Comparison of ENCODE assay signal across 26 cellular contexts in the genomic region with DNA sequence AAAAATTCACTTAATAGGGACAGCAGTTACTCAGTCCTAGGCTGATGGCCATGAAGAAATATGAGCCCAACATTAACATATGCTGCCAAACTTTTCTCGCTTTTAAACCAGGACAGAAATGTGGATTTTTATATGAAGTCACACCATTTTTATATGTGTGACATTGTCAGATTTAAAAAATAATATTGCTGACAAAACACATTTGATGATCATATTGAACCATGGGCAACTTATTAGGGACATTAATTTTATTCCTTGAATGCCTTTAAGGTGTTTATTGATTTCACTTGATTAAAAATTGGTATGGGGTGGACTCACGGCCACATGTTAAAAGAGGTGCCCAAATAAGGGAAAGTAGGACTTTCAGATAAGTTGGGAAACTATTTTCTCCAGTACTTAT. TPM values are rescaled to one million over a fixed set of nuclear protein-coding genes. Genes with fewer than 3 reads are reported as not detected.
DNase-seq lines count a peak whose midpoint lies in the region; ATAC-seq, FAIRE-seq and TF ChIP-seq lines count a peak whose summit lies in the region.
"Had no signal": no experiment of that assay in that cellular context is flagged by ENCODE, and none has a peak within 500 bp of the region (broad histone marks: within the 10 kb centered on the region; RNA-seq: fewer than 3 reads in every experiment).

No MANE protein-coding gene starts in this region.

- CTCF ChIA-PET in HepG2 (lab: Yijun Ruan, JAX; ENCODE audit: low intra/inter-chr PET ratio, low total read pairs) (no interaction called here), K562 (lab: Yijun Ruan, JAX; ENCODE audit: low intra/inter-chr PET ratio) (no interaction called here)

- no peak for TF ChIP-seq CTCF in HepG2 (CRISPR knock-in tag; IDR thresholded peaks at IDR 0.05)
- TF ChIP-seq CTCF in right lobe of liver (IDR thresholded peaks at IDR 0.05), result no peak
- TF ChIP-seq CTCF in K562 (IDR thresholded peaks at IDR 0.05 in 2 of 3, conservative IDR thresholded peaks at IDR 0.05 in 1 of 3; ENCODE audit: insufficient read depth in 2 of 3, low read depth in 1 of 3, low read length in 3 of 3), result no peak

- H3K9ac ChIP-seq in HepG2 (ENCODE audit: insufficient read depth, low read depth, low read length) (no peak overlapping the region), K562 (ENCODE audit: insufficient read depth in 1 of 2, low read depth in 2 of 2, low read length in 2 of 2) (no peak overlapping the region)
- H3K9ac ChIP-seq: BLaER1 had no signal

- H3K4me2 ChIP-seq in HepG2 (ENCODE audit: low read depth, low read length) (no peak overlapping the region), K562 (ENCODE audit: insufficient read depth, low read length) (no peak overlapping the region)
- H3K4me2 ChIP-seq: BLaER1 had no signal

- POLR2A ChIA-PET in HepG2 (lab: Yijun Ruan, JAX) (no interaction called here), K562 (lab: Yijun Ruan, JAX) (no interaction called here)

- H3K27me3 ChIP-seq in HepG2 (ENCODE audit: control insufficient read depth in 1 of 2, insufficient read depth in 2 of 2, low read length in 2 of 2) (no peaks in the 10 kb centered on the region), right lobe of liver (no peaks in the 10 kb centered on the region), K562 (ENCODE audit: control insufficient read depth in 2 of 2, insufficient read depth in 2 of 2, low read length in 2 of 2) (no peaks in the 10 kb centered on the region), MG63 (no peaks in the 10 kb centered on the region)
- H3K27me3 ChIP-seq: BE2C, BLaER1 had no signal

- H3K27ac Mint-ChIP-seq in stimulated activated effector memory CD8-positive, alpha-beta T cell treated with anti-CD3 and anti-CD28 coated beads, Interleukin-12 subunit alpha, Interleukin-12 subunit beta, amount 100 ng/mL, for 72 hours, result peak overlapping the region; percentile 11
- H3K27ac Mint-ChIP-seq: CD14-positive monocyte had no signal

- H3K9me1 ChIP-seq in K562 (ENCODE audit: control insufficient read depth, insufficient read depth, low read length), result no peaks in the 10 kb centered on the region

- H3K4me1 ChIP-seq in HepG2 (ENCODE audit: insufficient read depth, low read length), result no peaks in the 10 kb centered on the region
- no peaks in the 10 kb centered on the region for H3K4me1 ChIP-seq in right lobe of liver
- H3K4me1 ChIP-seq in K562 (replicated peaks in 1 of 2; ENCODE audit: control insufficient read depth in 2 of 2, insufficient read depth in 2 of 2, low read length in 2 of 2), result no peaks in the 10 kb centered on the region
- H3K4me1 ChIP-seq: BE2C, BLaER1 had no signal

- peaks cover 4 to 38% of the 10 kb centered on the region in 2 experiments; a peak in 3 of 5 replicates for H3K36me3 ChIP-seq in HepG2 (replicated peaks in 1 of 2; ENCODE audit: control insufficient read depth in 1 of 2, insufficient read depth in 2 of 2, low read length in 2 of 2)
- H3K36me3 ChIP-seq in right lobe of liver, result peaks cover 0 to 23% (median 8%) of the 10 kb centered on the region in 4 donors
- H3K36me3 ChIP-seq in K562 (ENCODE audit: control insufficient read depth, insufficient read depth, low read length), result peaks cover 39% of the 10 kb centered on the region; the same call in 2 of the 3 replicates
- peaks cover 26% of the 10 kb centered on the region for H3K36me3 ChIP-seq in MG63

- H3K79me2 ChIP-seq in HepG2 (ENCODE audit: insufficient read depth, low read length) (peaks cover 9% of the 10 kb centered on the region), K562 (ENCODE audit: control insufficient read depth, insufficient read depth, low read length) (no peaks in the 10 kb centered on the region)

- DNase-seq in HepG2 (ENCODE audit: low spot score), result no peak
- no peak for DNase-seq in right lobe of liver
- no peak for DNase-seq in K562 (ENCODE audit: extremely low read depth in 1 of 4, low spot score in 3 of 4)
- DNase-seq in stimulated activated effector memory CD8-positive, alpha-beta T cell treated with anti-CD3 and anti-CD28 coated beads, Interleukin-12 subunit alpha, Interleukin-12 subunit beta, amount 100 ng/mL, for 72 hours (ENCODE audit: low spot score in 2 of 2), result no peak
- DNase-seq in T-helper 9 cell, result no peak
- no peak for DNase-seq in MG63
- DNase-seq: ACHN; BE2C; C1 segment of cervical spinal cord; CD4-positive, alpha-beta memory T cell; CD4-positive, CD25-positive, alpha-beta regulatory T cell; CD8-positive, alpha-beta memory T cell; COR-L47; DMS 273 treated with DMSO at 0.1 percent for 48 hours; DMS153; DMS53; DMS79; DND-41; EL; GDM1 had no signal

- H4K20me1 ChIP-seq in HepG2 (ENCODE audit: insufficient read depth, low read length) (no peaks in the 10 kb centered on the region), K562 (replicated peaks; ENCODE audit: control insufficient read depth, insufficient read depth, low read length) (no peaks in the 10 kb centered on the region)

- no peak for FAIRE-seq in HepG2 (lab: Jason Lieb, UNC)
- no peak for FAIRE-seq in K562 (lab: Jason Lieb, UNC)
- FAIRE-seq: GM12878, GM12892, GM18507 had no signal

- H2AFZ ChIP-seq in HepG2 (ENCODE audit: low read length) (no peak overlapping the region), K562 (ENCODE audit: low read depth, low read length) (no peak overlapping the region)

- TF ChIP-seq POLR2A in HepG2 (IDR thresholded peaks at IDR 0.05; ENCODE audit: insufficient read depth in 1 of 2, low read depth in 2 of 2, low read length in 2 of 2), result no peak
- no peak for TF ChIP-seq POLR2A in right lobe of liver (IDR thresholded peaks at IDR 0.05)
- no peak for TF ChIP-seq POLR2A in K562 (conservative IDR thresholded peaks at IDR 0.05)

- TF ChIP-seq RAD21 in HepG2 (CRISPR knock-in tag; IDR thresholded peaks at IDR 0.05), result no peak
- no peak for TF ChIP-seq RAD21 in K562 (CRISPR knock-in tag; conservative IDR thresholded peaks at IDR 0.05 in 1 of 2, IDR thresholded peaks at IDR 0.05 in 1 of 2)

- ATAC-seq in HepG2 (no peak), right lobe of liver (no peak), K562 (no peak)
- ATAC-seq in stimulated activated effector memory CD8-positive, alpha-beta T cell treated with anti-CD3 and anti-CD28 coated beads, Interleukin-12 subunit alpha, Interleukin-12 subunit beta, amount 100 ng/mL, for 72 hours, result no peak
- ATAC-seq: GM12878 had no signal

- no peak overlapping the region for H3K4me3 ChIP-seq in HepG2 (replicated peaks in 1 of 3; ENCODE audit: insufficient read depth in 1 of 3, low read depth in 2 of 3, low read length in 3 of 3)
- no peak overlapping the region for H3K4me3 ChIP-seq in right lobe of liver
- H3K4me3 ChIP-seq in K562, result no peak overlapping the region
- H3K4me3 ChIP-seq in MG63, result no peak overlapping the region
- H3K4me3 ChIP-seq: BLaER1, GM12878 had no signal

- peaks cover 10% of the 10 kb centered on the region for H3K4me1 Mint-ChIP-seq in stimulated activated effector memory CD8-positive, alpha-beta T cell treated with anti-CD3 and anti-CD28 coated beads, Interleukin-12 subunit alpha, Interleukin-12 subunit beta, amount 100 ng/mL, for 72 hours
- H3K4me1 Mint-ChIP-seq: CD14-positive monocyte had no signal

- no TSS peak for BruUV-seq in HepG2 (replicated peaks; lab: Mats Ljungman, UMichigan)
- BruUV-seq in K562 (replicated peaks; lab: Mats Ljungman, UMichigan), result no TSS peak

- intact Hi-C loops in HepG2 (cut with micrococcal nuclease; ENCODE audit: unreplicated experiment), result no loop called here
- intact Hi-C loops in right lobe of liver (cut with DNase I), result no loop called here
- intact Hi-C loops in K562 (cut with micrococcal nuclease), result no loop called here

- TF ChIP-seq EP300 in HepG2 (IDR thresholded peaks at IDR 0.05; ENCODE audit: low read depth in 2 of 2, low read length in 2 of 2), result no peak
- no peak for TF ChIP-seq EP300 in HepG2 (CRISPR knock-in tag; IDR thresholded peaks at IDR 0.05; ENCODE audit: borderline replicate concordance)
- no peak for TF ChIP-seq EP300 in K562 (IDR thresholded peaks at IDR 0.05; ENCODE audit: low read length)

- 95% methylated on average over 2 of the region's 2 CpGs for WGBS in HepG2 (ENCODE audit: low lambda C conversion rate)
- 90% methylated on average over 2 of the region's 2 CpGs for WGBS in right lobe of liver (ENCODE audit: insufficient coverage, low coverage, low lambda C conversion rate, missing lambda C conversion rate)
- WGBS in K562 (ENCODE audit: insufficient coverage, low coverage, missing lambda C conversion rate), result 97% methylated on average over 2 of the region's 2 CpGs

- H3K27ac ChIP-seq in HepG2 (ENCODE audit: extremely low read length, insufficient read depth, low read length) (no peak overlapping the region), right lobe of liver (no peak overlapping the region), K562 (ENCODE audit: extremely low read depth, low read depth, low read length) (no peak overlapping the region)
- H3K27ac ChIP-seq: 22Rv1, BLaER1 had no signal

- H3K9me3 ChIP-seq in HepG2 (ENCODE audit: low read length) (no peaks in the 10 kb centered on the region), right lobe of liver (no peaks in the 10 kb centered on the region), K562 (replicated peaks; ENCODE audit: control insufficient read depth, insufficient read depth, low read depth, low read length) (no peaks in the 10 kb centered on the region), MG63 (no peaks in the 10 kb centered on the region)
- H3K9me3 ChIP-seq: BE2C, BLaER1 had no signal

- no peak overlapping the region for H3K4me3 Mint-ChIP-seq in stimulated activated effector memory CD8-positive, alpha-beta T cell treated with anti-CD3 and anti-CD28 coated beads, Interleukin-12 subunit alpha, Interleukin-12 subunit beta, amount 100 ng/mL, for 72 hours
- H3K4me3 Mint-ChIP-seq: CD14-positive monocyte; CD4-positive, alpha-beta memory T cell; CD4-positive, CD25-positive, alpha-beta regulatory T cell; CD8-positive, alpha-beta memory T cell had no signal

- in situ Hi-C loops in HepG2 (cut with HindIII; ENCODE audit: extremely low pct_ligation_motif_present, low pct_unique_long_range_greater_than_20kb), result no loop called here
- in situ Hi-C loops in K562 (cut with MboI), result no loop called here

- H3K36me3 Mint-ChIP-seq in stimulated activated effector memory CD8-positive, alpha-beta T cell treated with anti-CD3 and anti-CD28 coated beads, Interleukin-12 subunit alpha, Interleukin-12 subunit beta, amount 100 ng/mL, for 72 hours, result peaks cover 42% of the 10 kb centered on the region

- no peaks in the 10 kb centered on the region for H3K9me3 Mint-ChIP-seq in stimulated activated effector memory CD8-positive, alpha-beta T cell treated with anti-CD3 and anti-CD28 coated beads, Interleukin-12 subunit alpha, Interleukin-12 subunit beta, amount 100 ng/mL, for 72 hours
- H3K9me3 Mint-ChIP-seq: CD4-positive, alpha-beta memory T cell; CD4-positive, CD25-positive, alpha-beta regulatory T cell; CD8-positive, alpha-beta memory T cell had no signal

RNA-seq across cellular contexts. Expression of gene RPRD2, which starts 58.6 kb away (rescaled TPM):
- total RNA-seq in HepG2 (2016; rRNA removed; fragmentation: Illumina TruSeq; extraction: Trizol) (8.0 and 12.2 TPM in 2 replicates), right lobe of liver (10 to 100 TPM in 4 of 6 experiments, 1 to 10 TPM in 2; 8.9 to 17.5 (median 11.0) TPM), K562 (2014; rRNA removed) (4.4 and 5.2 TPM in 2 replicates), K562 (2014; rRNA removed; fragmentation: Illumina TruSeq; extraction: Trizol) (7.7 and 8.9 TPM in 2 replicates), K562 (2015; rRNA removed; fragmentation: Illumina TruSeq; extraction: Trizol) (8.6 and 8.7 TPM in 2 replicates), K562 (2021) (19.8 and 21.6 TPM in 2 replicates)
- 4.7 and 5.9 TPM in 2 replicates for total RNA-seq in HepG2 (2016; cell fraction: cytosol; rRNA removed; fragmentation: Illumina TruSeq; extraction: Trizol; ENCODE audit: low read depth)
- total RNA-seq in HepG2 (2016; cell fraction: insoluble cytoplasmic fraction; rRNA removed; fragmentation: Illumina TruSeq; extraction: Trizol), result 7.4 and 10.7 TPM in 2 replicates
- 5.9 and 6.6 TPM in 2 replicates for total RNA-seq in HepG2 (2016; cell fraction: membrane; rRNA removed; fragmentation: Illumina TruSeq; extraction: Trizol)
- 14.7 and 15.3 TPM in 2 replicates for total RNA-seq in HepG2 (2016; cell fraction: nucleus; rRNA removed; fragmentation: Illumina TruSeq; extraction: Trizol)
- polyA plus RNA-seq in HepG2 (2011; rRNA removed) (8.8 and 8.9 TPM in 2 replicates), K562 (2011; rRNA removed) (6.1 and 11.4 TPM in 2 replicates), K562 (2014; fragmentation: Illumina TruSeq; extraction: Trizol) (18.3 and 21.3 TPM in 2 replicates), K562 (2014; fragmentation: Nextera tagmentation; extraction: Ambion mirVana) (1 to 10 TPM; 1.5 to 4.4 TPM), K562 (2014; rRNA removed) (6.7 and 7.9 TPM in 2 replicates)
- polyA plus RNA-seq in HepG2 (2011; cell fraction: cytosol; rRNA removed), result 4.3 and 5.0 TPM in 2 replicates
- 8.2 and 8.6 TPM in 2 replicates for polyA plus RNA-seq in HepG2 (2011; cell fraction: nucleus; rRNA removed)
- polyA plus RNA-seq in HepG2 (2012), result 8.0 and 10.3 TPM in 2 replicates
- 0.62 and 0.84 TPM in 2 replicates for polyA plus RNA-seq in HepG2 (2016; cell fraction: cytosol; fragmentation: Illumina TruSeq; extraction: Trizol; ENCODE audit: low read depth)
- 12.1 and 15.1 TPM in 2 replicates for polyA plus RNA-seq in HepG2 (2016; cell fraction: insoluble cytoplasmic fraction; fragmentation: Illumina TruSeq; extraction: Trizol; ENCODE audit: low read depth)
- polyA plus RNA-seq in HepG2 (2016; cell fraction: membrane; fragmentation: Illumina TruSeq; extraction: Trizol; ENCODE audit: low read depth), result 2.4 and 3.2 TPM in 2 replicates
- 11.6 and 13.0 TPM in 2 replicates for polyA plus RNA-seq in HepG2 (2016; cell fraction: nucleus; fragmentation: Illumina TruSeq; extraction: Trizol; ENCODE audit: insufficient read depth, low read depth)
- polyA minus RNA-seq in HepG2 (2011; rRNA and poly(A)+ RNA removed; ENCODE audit: low replicate concordance), result 10.8 and 24.5 TPM in 2 replicates
- polyA minus RNA-seq in HepG2 (2011; cell fraction: cytosol; rRNA and poly(A)+ RNA removed), result 8.4 and 10.9 TPM in 2 replicates
- polyA minus RNA-seq in HepG2 (2011; cell fraction: nucleus; rRNA and poly(A)+ RNA removed), result 25.5 and 29.1 TPM in 2 replicates
- total RNA-seq in K562 (2011; cell fraction: chromatin; rRNA removed; ENCODE audit: low replicate concordance), result 21.2 and 49.5 TPM in 2 replicates
- total RNA-seq in K562 (2011; cell fraction: nucleolus; rRNA removed), result 12.0 and 13.0 TPM in 2 replicates
- 21.8 and 22.7 TPM in 2 replicates for total RNA-seq in K562 (2011; cell fraction: nucleoplasm; rRNA removed)
- 5.5 and 7.2 TPM in 2 replicates for polyA plus RNA-seq in K562 (2011; cell fraction: cytosol; rRNA removed)
- 11.6 and 12.5 TPM in 2 replicates for polyA plus RNA-seq in K562 (2011; cell fraction: nucleus; rRNA removed)
- polyA plus RNA-seq in K562 (2012), result 11.7 and 12.8 TPM in 2 replicates
- polyA minus RNA-seq in K562 (2011; rRNA and poly(A)+ RNA removed), result 9.5 and 14.1 TPM in 2 replicates
- polyA minus RNA-seq in K562 (2011; cell fraction: cytosol; rRNA and poly(A)+ RNA removed), result 10.0 and 10.3 TPM in 2 replicates
- polyA minus RNA-seq in K562 (2011; cell fraction: nucleus; rRNA and poly(A)+ RNA removed), result 9.8 and 18.9 TPM in 2 replicates
- 2.5 and 10.6 TPM in 2 replicates for total RNA-seq in MG63 (2014; rRNA removed; shearing (Covaris generic); ENCODE audit: low replicate concordance)

Comparison
In these comparisons a context has a peak if more than half of its experiments do, and no peak if none do; other contexts are left out.
1. Of the 241 proteins assayed by ChIP-seq in both HepG2 and K562: peak only in HepG2: none; only in K562: MAFG; in both: MAFF and MAFK; in neither: 238.